Comparison of ENCODE assay signal across 13 cellular contexts in the genomic region with DNA sequence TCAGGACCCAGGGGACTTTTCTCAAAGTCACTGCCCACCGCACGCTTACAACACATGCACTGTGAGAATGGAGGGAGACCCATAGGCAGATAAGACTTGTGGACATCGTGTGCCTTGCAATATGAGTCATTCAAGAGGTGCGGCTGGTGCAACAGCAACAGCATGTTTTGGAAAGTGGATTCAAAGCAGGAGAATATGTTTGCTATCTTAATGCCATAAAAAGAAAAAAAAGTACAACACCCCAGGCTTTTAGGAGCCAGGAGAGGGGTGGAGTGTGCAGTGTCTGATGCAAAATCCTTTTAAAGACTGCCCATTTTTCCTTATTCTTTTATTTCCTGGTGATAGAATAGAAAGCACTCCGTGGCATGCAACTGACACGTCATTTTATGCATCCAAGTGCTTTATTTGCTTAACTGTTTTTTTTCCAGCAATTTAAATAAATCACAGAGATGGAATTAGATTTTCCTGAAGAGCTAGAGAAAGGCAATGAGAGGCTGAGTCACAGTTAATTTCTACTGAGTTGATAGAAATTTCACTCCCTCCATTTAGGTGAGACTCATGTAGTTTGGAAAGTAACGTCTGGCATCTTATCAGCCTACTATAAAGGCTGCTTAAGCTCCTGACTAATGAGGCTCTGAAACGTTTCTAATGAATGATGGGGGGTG.
DNase-seq lines count a peak whose midpoint lies in the region; ATAC-seq and TF ChIP-seq lines count a peak whose summit lies in the region.
"Had no signal": no experiment of that assay in that cellular context is flagged by ENCODE, and none has a peak within 500 bp of the region (broad histone marks: within the 10 kb centered on the region; RNA-seq: fewer than 3 reads in every experiment).

No MANE protein-coding gene starts in this region.

- H3K4me3 ChIP-seq in fibroblast of pulmonary artery (replicated peaks; ENCODE audit: low read depth, low read length) (peak overlapping the region; percentile 33), tibial nerve (peak overlapping the region in 1 of 4 donors; percentile 17), suprapubic skin (no peak overlapping the region)
- H3K4me3 ChIP-seq: BLaER1, uterus had no signal

- H3K27ac ChIP-seq in tibial nerve (no peak overlapping the region), suprapubic skin (no peak overlapping the region)
- H3K27ac ChIP-seq: BLaER1, uterus had no signal

- H3K9me3 ChIP-seq in tibial nerve, result no peaks in the 10 kb centered on the region
- H3K9me3 ChIP-seq in suprapubic skin, result no peaks in the 10 kb centered on the region
- H3K9me3 ChIP-seq: BLaER1, uterus had no signal

- no peaks in the 10 kb centered on the region for H3K27me3 ChIP-seq in tibial nerve
- H3K27me3 ChIP-seq in suprapubic skin, result no peaks in the 10 kb centered on the region
- H3K27me3 ChIP-seq: BLaER1, uterus had no signal

- no peak for DNase-seq in Right ventricle myocardium superior
- no peak for DNase-seq in cardiac septum (ENCODE audit: low spot score)
- peak; percentile 50 for DNase-seq in RPMI7951 (ENCODE audit: low read depth)
- peak; percentile 82 for DNase-seq in fibroblast of pulmonary artery (ENCODE audit: low read depth)
- DNase-seq in tibial nerve (ENCODE audit: low spot score in 2 of 2), result peak; percentile 8 to 15
- no peak for DNase-seq in suprapubic skin (ENCODE audit: low spot score in 2 of 2)
- DNase-seq: activated CD8-positive, alpha-beta T cell treated with anti-CD3 and anti-CD28 coated beads, Interleukin-2, amount 10 ng/mL, durations not matched to agents 7 days and 5 days; aorta; MV-4-11; uterus had no signal

- ATAC-seq in Right ventricle myocardium superior (ENCODE audit: poor library complexity) (peak; percentile 56), GM19023 (IDR thresholded peaks at IDR 0.05; ENCODE audit: unreplicated experiment) (no peak), HG03095 (IDR thresholded peaks at IDR 0.05; ENCODE audit: unreplicated experiment) (no peak)
- ATAC-seq: activated CD8-positive, alpha-beta T cell treated with anti-CD3 and anti-CD28 coated beads, Interleukin-2, amount 10 ng/mL, durations not matched to agents 7 days and 5 days had no signal

- peaks cover 0 to 7% (median 0%) of the 10 kb centered on the region in 4 donors for H3K4me1 ChIP-seq in tibial nerve
- H3K4me1 ChIP-seq in suprapubic skin, result peaks cover 9% of the 10 kb centered on the region
- H3K4me1 ChIP-seq: BLaER1, uterus had no signal

- H3K36me3 ChIP-seq in tibial nerve (no peaks in the 10 kb centered on the region), suprapubic skin (no peaks in the 10 kb centered on the region)
- H3K36me3 ChIP-seq: BLaER1, uterus had no signal

- 45 to 54% methylated on average over 8 of the region's 8 CpGs for WGBS in tibial nerve, 2 donors
- WGBS in suprapubic skin, result 37% methylated on average over 8 of the region's 8 CpGs

- intact Hi-C loops in Right ventricle myocardium superior (cut with DNase I) (no loop called here), cardiac septum (cut with DNase I) (no loop called here)

- TF ChIP-seq EP300 in tibial nerve (IDR thresholded peaks at IDR 0.05) (no peak), suprapubic skin (IDR thresholded peaks at IDR 0.05) (no peak)

- no peak for TF ChIP-seq CTCF in fibroblast of pulmonary artery (IDR thresholded peaks at IDR 0.05; ENCODE audit: low read length, missing control alignments)
- no peak for TF ChIP-seq CTCF in tibial nerve (IDR thresholded peaks at IDR 0.05)
- TF ChIP-seq CTCF in suprapubic skin (IDR thresholded peaks at IDR 0.05), result no peak

- TF ChIP-seq POLR2A in tibial nerve (IDR thresholded peaks at IDR 0.05) (no peak), suprapubic skin (IDR thresholded peaks at IDR 0.05) (no peak)

Comparison
In these comparisons a context has a peak if more than half of its experiments do, and no peak if none do; other contexts are left out.
1. DNase-seq: peak in RPMI7951 (single experiment), fibroblast of pulmonary artery (single experiment) and tibial nerve (2 of 2); none in Right ventricle myocardium superior (single experiment), cardiac septum (single experiment) and suprapubic skin (0 of 2).